In the genomic region with DNA sequence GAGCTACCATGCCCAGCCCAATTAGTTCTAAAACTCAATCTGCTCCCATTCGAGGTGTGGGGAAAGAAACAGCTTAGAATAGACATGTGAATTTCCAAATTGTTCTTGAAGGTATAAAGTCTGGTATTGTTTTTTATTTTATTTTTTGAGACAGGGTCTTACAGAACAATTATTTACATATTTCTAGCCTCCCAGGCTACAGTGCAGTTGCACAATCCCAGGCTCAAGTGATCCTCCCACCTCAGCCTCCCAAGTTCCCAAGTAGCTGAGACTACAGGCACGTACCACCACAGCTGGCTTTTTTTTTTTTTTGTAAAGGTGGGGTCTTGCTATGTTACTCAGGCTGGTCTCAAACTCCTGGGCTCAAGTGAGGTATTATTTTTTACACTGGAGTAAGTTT, we compare ENCODE assay signal across 20 cellular contexts.
"Had no signal": no experiment of that assay in that cellular context is flagged by ENCODE, and none has a peak within 500 bp of the region (broad histone marks: within the 10 kb centered on the region; RNA-seq: fewer than 3 reads in every experiment).

No MANE protein-coding gene starts in this region.

- H3K4me3 Mint-ChIP-seq: activated CD4-positive, alpha-beta memory T cell treated with anti-CD3 and anti-CD28 coated beads, Interleukin-2, amount 10 ng/mL, durations not matched to agents 7 days and 5 days; activated CD4-positive, alpha-beta T cell treated with anti-CD3 and anti-CD28 coated beads, Interleukin-2, amount 10 ng/mL, durations not matched to agents 24 days and 14 days; central memory CD8-positive, alpha-beta T cell; memory B cell; stimulated activated naive CD8-positive, alpha-beta T cell treated with anti-CD3 and anti-CD28 coated beads, Interleukin-15, Interleukin-2, amounts not matched to agents 100 ng/mL and 50 ng/mL, for 24 hours had no signal

- H3K27ac Mint-ChIP-seq: activated CD4-positive, alpha-beta memory T cell treated with anti-CD3 and anti-CD28 coated beads, Interleukin-2, amount 10 ng/mL, durations not matched to agents 7 days and 5 days; activated T-cell treated with anti-CD3 and anti-CD28 coated beads, Interleukin-2, amount 50 U/mL, for 72 hours; memory B cell; stimulated activated naive CD8-positive, alpha-beta T cell treated with anti-CD3 and anti-CD28 coated beads, Interleukin-15, Interleukin-2, amounts not matched to agents 100 ng/mL and 50 ng/mL, for 24 hours had no signal

- H3K9me3 Mint-ChIP-seq: activated CD4-positive, alpha-beta memory T cell treated with anti-CD3 and anti-CD28 coated beads, Interleukin-2, amount 10 ng/mL, durations not matched to agents 7 days and 5 days; activated CD4-positive, alpha-beta T cell treated with anti-CD3 and anti-CD28 coated beads, Interleukin-2, amount 10 ng/mL, durations not matched to agents 24 days and 14 days; activated T-cell treated with anti-CD3 and anti-CD28 coated beads, Interleukin-2, amount 50 U/mL, for 72 hours; central memory CD8-positive, alpha-beta T cell; memory B cell; natural killer cell treated with Interleukin-12 subunit alpha and Interleukin-12 subunit beta and Interleukin-15 and Interleukin-18, amount 100 ng/mL, for 72 hours; stimulated activated naive CD8-positive, alpha-beta T cell treated with anti-CD3 and anti-CD28 coated beads, Interleukin-15, Interleukin-2, amounts not matched to agents 100 ng/mL and 50 ng/mL, for 24 hours had no signal

- H3K36me3 Mint-ChIP-seq: memory B cell; natural killer cell treated with Interleukin-12 subunit alpha and Interleukin-12 subunit beta and Interleukin-15 and Interleukin-18, amount 100 ng/mL, for 72 hours had no signal

- DNase-seq: activated CD4-positive, alpha-beta memory T cell treated with anti-CD3 and anti-CD28 coated beads, Interleukin-2, amount 10 ng/mL, durations not matched to agents 7 days and 5 days; activated CD4-positive, alpha-beta T cell treated with anti-CD3 and anti-CD28 coated beads, Interleukin-2, amount 10 ng/mL, durations not matched to agents 24 days and 14 days; activated effector memory CD4-positive, alpha-beta T cell treated with anti-CD3 and anti-CD28 coated beads, Interleukin-2, amount 50 U/mL, for 16 hours; activated naive CD4-positive, alpha-beta T cell treated with anti-CD3 and anti-CD28 coated beads, Interleukin-2, amount 50 U/mL, for 16 hours; activated T-cell treated with anti-CD3 and anti-CD28 coated beads, Interleukin-2, amount 50 U/mL, for 72 hours; adrenal gland; colonic mucosa; esophagus squamous epithelium; pancreas; right cardiac atrium; stimulated activated CD4-positive, alpha-beta T cell treated with anti-CD3 and anti-CD28 coated beads, Interleukin-12 subunit alpha, Interleukin-12 subunit beta, amount 100 ng/mL, for 4 hours; upper lobe of left lung had no signal

- H3K4me3 ChIP-seq: adrenal gland, colonic mucosa, esophagus squamous epithelium, gastroesophageal sphincter, pancreas, upper lobe of left lung had no signal

- H3K27me3 ChIP-seq: adrenal gland, colonic mucosa, esophagus squamous epithelium, gastroesophageal sphincter, neutrophil, pancreas, upper lobe of left lung had no signal

- H3K36me3 ChIP-seq: adrenal gland, colonic mucosa, esophagus squamous epithelium, gastroesophageal sphincter, neutrophil, pancreas, upper lobe of left lung had no signal

- ATAC-seq: activated CD4-positive, CD25-positive, alpha-beta regulatory T cell treated with anti-CD3 and anti-CD28 coated beads, Interleukin-2, amount 50 U/mL, for 24 hours; activated T-cell treated with anti-CD3 and anti-CD28 coated beads, Interleukin-2, amount 50 U/mL, for 72 hours; gastroesophageal sphincter; natural killer cell treated with Interleukin-12 subunit alpha and Interleukin-12 subunit beta and Interleukin-15 and Interleukin-18, amount 100 ng/mL, for 72 hours; pancreas; right cardiac atrium had no signal

- H3K27ac ChIP-seq: adrenal gland, colonic mucosa, gastroesophageal sphincter, neutrophil, pancreas, VCaP had no signal

- H3K9me3 ChIP-seq: adrenal gland, colonic mucosa, esophagus squamous epithelium, gastroesophageal sphincter, neutrophil, pancreas, upper lobe of left lung had no signal

- H3K27me3 Mint-ChIP-seq: activated CD4-positive, alpha-beta memory T cell treated with anti-CD3 and anti-CD28 coated beads, Interleukin-2, amount 10 ng/mL, durations not matched to agents 7 days and 5 days; activated CD4-positive, alpha-beta T cell treated with anti-CD3 and anti-CD28 coated beads, Interleukin-2, amount 10 ng/mL, durations not matched to agents 24 days and 14 days; central memory CD8-positive, alpha-beta T cell; memory B cell; natural killer cell treated with Interleukin-12 subunit alpha and Interleukin-12 subunit beta and Interleukin-15 and Interleukin-18, amount 100 ng/mL, for 72 hours; stimulated activated naive CD8-positive, alpha-beta T cell treated with anti-CD3 and anti-CD28 coated beads, Interleukin-15, Interleukin-2, amounts not matched to agents 100 ng/mL and 50 ng/mL, for 24 hours had no signal
